9 cellular contexts compared by ENCODE assay signal in genomic region chr12:107990325-107990724, GRCh38.
DNase-seq lines count a peak whose midpoint lies in the region; ATAC-seq and TF ChIP-seq lines count a peak whose summit lies in the region.
"Had no signal": no experiment of that assay in that cellular context is flagged by ENCODE, and none has a peak within 500 bp of the region (broad histone marks: within the 10 kb centered on the region; RNA-seq: fewer than 3 reads in every experiment).

No MANE protein-coding gene starts in this region.

- no peaks in the 10 kb centered on the region for H3K4me1 ChIP-seq in esophagus squamous epithelium

- no peak overlapping the region for H3K4me3 ChIP-seq in esophagus squamous epithelium

- TF ChIP-seq CTCF in esophagus squamous epithelium (IDR thresholded peaks at IDR 0.05) = peak in 4 of 6 experiments; percentile 17 to 49 (median 29)

- in situ Hi-C loops in G401 (cut with HindIII; ENCODE audit: low sequenced_read_pairs) = no loop called here

- DNase-seq in G401 (ENCODE audit: low spot score) (peak; percentile 66), M059J (ENCODE audit: low read depth) (peak; percentile 10), esophagus squamous epithelium (lab: John Stamatoyannopoulos, UW) (no peak), putamen (ENCODE audit: low spot score) (peak; percentile 7), middle frontal gyrus (ENCODE audit: extremely low spot score, low spot score) (no peak)
- peak; percentile 11 to 19 for DNase-seq in activated CD4-positive, alpha-beta T cell treated with anti-CD3 and anti-CD28 coated beads for 4 hours
- DNase-seq: naive B cell had no signal

- 0 to 3% methylated on average over 2 of the region's 2 CpGs for WGBS in esophagus squamous epithelium, 2 donors

- H3K27ac ChIP-seq in esophagus squamous epithelium = no peak overlapping the region

- H3K9me3 ChIP-seq in esophagus squamous epithelium = no peaks in the 10 kb centered on the region

- peaks cover 0 to 24% (median 0%) of the 10 kb centered on the region in 4 donors for H3K27me3 ChIP-seq in esophagus squamous epithelium

- H3K36me3 ChIP-seq in esophagus squamous epithelium = no peaks in the 10 kb centered on the region

- no peak for ATAC-seq in HG02642 (IDR thresholded peaks at IDR 0.05; ENCODE audit: poor library complexity, unreplicated experiment)
- no peak for ATAC-seq in HG02798 (IDR thresholded peaks at IDR 0.05; ENCODE audit: poor library complexity, unreplicated experiment)

- intact Hi-C loops in esophagus squamous epithelium (cut with DNase I) = no loop called here

- TF ChIP-seq POLR2A in esophagus squamous epithelium (IDR thresholded peaks at IDR 0.05) = no peak

Comparison
In these comparisons a context has a peak if more than half of its experiments do, and no peak if none do; other contexts are left out.
1. DNase-seq: peak in G401 (single experiment), M059J (single experiment), activated CD4-positive, alpha-beta T cell treated with anti-CD3 and anti-CD28 coated beads for 4 hours (2 of 2) and putamen (single experiment); none in esophagus squamous epithelium (single experiment) and middle frontal gyrus (single experiment).